ENCODE assay signal across 1 cellular context in genomic region chr2:42117923-42118758, GRCh38.
TF ChIP-seq lines count a peak whose summit lies in the region.

No MANE protein-coding gene starts in this region.

TF ChIP-seq in A549, 52 proteins besides CTCF, POLR2A, EP300 and RAD21 (continued from another document):
- TF ChIP-seq REST (IDR thresholded peaks at IDR 0.05) (no peak), RARB (CRISPR knock-in tag; IDR thresholded peaks at IDR 0.05) (no peak), ZNF302 (CRISPR knock-in tag; IDR thresholded peaks at IDR 0.05) (no peak), FOSL2 (IDR thresholded peaks at IDR 0.05) (peak; percentile 87), FOSL2 (CRISPR knock-in tag; IDR thresholded peaks at IDR 0.05) (peak; percentile 94), RNF2 (IDR thresholded peaks at IDR 0.05; ENCODE audit: borderline replicate concordance, low read depth) (no peak), ZSCAN20 (CRISPR knock-in tag; IDR thresholded peaks at IDR 0.05) (no peak), EHMT2 (IDR thresholded peaks at IDR 0.05; ENCODE audit: low read depth) (no peak), ELK1 (IDR thresholded peaks at IDR 0.05; ENCODE audit: low read depth, low read length) (no peak), HMGXB4 (CRISPR knock-in tag; IDR thresholded peaks at IDR 0.05; ENCODE audit: borderline replicate concordance) (no peak), HES2 (IDR thresholded peaks at IDR 0.05) (no peak), CHD4 (IDR thresholded peaks at IDR 0.05; ENCODE audit: borderline replicate concordance) (no peak), POLR2AphosphoS2 (conservative IDR thresholded peaks at IDR 0.05; ENCODE audit: low read length) (no peak), PHF8 (IDR thresholded peaks at IDR 0.05; ENCODE audit: borderline replicate concordance, low read depth) (no peak), USF2 (IDR thresholded peaks at IDR 0.05) (no peak), TFCP2L1 (CRISPR knock-in tag; IDR thresholded peaks at IDR 0.05) (no peak), ESRRA (IDR thresholded peaks at IDR 0.05; ENCODE audit: borderline replicate concordance, low read length) (peak; percentile 28; the same call in 1 of the 2 replicates), NFE2L2 (conservative IDR thresholded peaks at IDR 0.05; ENCODE audit: low read length) (no peak)
